Comparison of ENCODE assay signal across 31 cellular contexts in the genomic region with DNA sequence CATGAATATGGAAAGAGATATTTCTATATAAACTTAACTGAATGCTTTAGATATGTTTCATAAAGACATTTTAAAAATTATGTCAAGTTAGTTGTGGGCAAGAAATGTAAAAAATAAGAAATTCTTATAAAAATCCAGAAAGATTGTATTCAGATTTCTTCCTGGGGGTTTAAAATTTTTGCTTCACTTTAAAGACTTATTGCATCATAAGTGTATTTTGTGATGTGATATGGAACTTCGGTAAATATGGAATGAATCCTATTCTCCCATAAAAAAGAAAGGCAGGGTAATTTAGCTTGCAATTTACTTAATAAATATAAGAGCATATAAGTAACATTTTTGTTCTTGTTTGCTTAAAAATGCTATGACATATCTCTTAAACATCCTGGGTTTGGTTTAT.
"Had no signal": no experiment of that assay in that cellular context is flagged by ENCODE, and none has a peak within 500 bp of the region (broad histone marks: within the 10 kb centered on the region; RNA-seq: fewer than 3 reads in every experiment).

No MANE protein-coding gene starts in this region.

- DNase-seq: Karpas-422, NCI-H1048, NCI-H1092 treated with DMSO at 0.1 percent for 48 hours, NCI-H1105 treated with DMSO at 0.1 percent for 48 hours, NCI-H1417, NCI-H1436, NCI-H146, NCI-H1694, NCI-H187, NCI-H1930, NCI-H2029 treated with DMSO at 0.1 percent for 48 hours, NCI-H2081 treated with DMSO at 0.1 percent for 48 hours, NCI-H2107, NCI-H2171, NCI-H226, NCI-H446 treated with DMSO at 0.1 percent for 48 hours, NCI-H510A, NCI-H524, NCI-H526, NCI-H69, NCI-H748 treated with DMSO at 0.1 percent for 48 hours, NCI-H82, PC-3, Peyer's patch, Right ventricle myocardium superior, RPMI8226, SHP77 treated with DMSO at 0.1 percent for 48 hours, SK-N-SH, SW 1271, T-helper 1 cell had no signal

- H3K9me3 ChIP-seq: Peyer's patch, SJSA1, SK-N-SH had no signal

- H3K27me3 ChIP-seq: Peyer's patch had no signal

- H3K9ac ChIP-seq: SK-N-SH had no signal

- H3K27ac ChIP-seq: Peyer's patch, SJSA1 had no signal

- ATAC-seq: PC-3 had no signal

- H3K4me2 ChIP-seq: SK-N-SH had no signal

- H3K36me3 ChIP-seq: Peyer's patch, SJSA1 had no signal

- H3K4me3 ChIP-seq: Peyer's patch, SJSA1 had no signal

- H3K9me2 ChIP-seq: SK-N-SH had no signal

- H3K4me1 ChIP-seq: Peyer's patch, SJSA1 had no signal
